In the genomic region with DNA sequence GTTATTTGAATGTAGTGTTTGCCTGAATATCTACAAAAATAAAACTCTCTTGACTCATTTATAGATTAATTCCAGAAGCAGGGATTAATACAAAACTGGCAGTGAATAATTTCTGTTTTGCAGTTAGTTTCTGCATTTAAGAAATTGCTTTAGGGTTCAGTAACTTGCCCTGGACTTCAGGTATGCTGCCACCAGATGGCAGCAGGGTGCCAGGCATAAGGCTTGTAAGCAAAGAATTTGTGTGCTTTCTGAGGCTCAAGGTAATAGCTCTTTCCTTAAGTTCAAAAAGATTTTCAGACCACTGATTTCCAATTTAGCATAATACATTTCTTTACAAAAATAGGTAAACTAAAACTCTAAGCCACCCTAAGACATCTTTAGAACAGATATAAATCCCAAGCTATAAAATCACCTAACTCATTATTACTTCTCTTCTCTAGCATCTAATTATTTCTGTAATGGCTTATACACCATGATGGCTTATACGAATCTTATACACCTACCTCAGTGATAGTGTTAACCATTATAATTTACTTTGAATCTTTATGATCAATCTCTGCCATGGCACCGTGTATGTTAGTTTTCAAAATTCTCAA, we compare ENCODE assay signal across 8 cellular contexts.
DNase-seq lines count a peak whose midpoint lies in the region; ATAC-seq, FAIRE-seq and TF ChIP-seq lines count a peak whose summit lies in the region.

No MANE protein-coding gene starts in this region.

- DNase-seq in GM19239 (ENCODE audit: insufficient read length, low spot score): peak; percentile 36
- peak; percentile 54 for DNase-seq in Jurkat, Clone E6-1 (ENCODE audit: low read depth, low spot score)
- peak; percentile 78 for DNase-seq in PC-3
- DNase-seq in activated naive CD8-positive, alpha-beta T cell treated with anti-CD3 and anti-CD28 coated beads for 36 hours: peak; percentile 36
- DNase-seq in heart right ventricle: peak; percentile 36 to 57
- peak; percentile 63 for DNase-seq in renal cortical epithelial cell (ENCODE audit: low read depth)

- H3K27ac ChIP-seq in C4-2B (no peak overlapping the region), PC-3 (ENCODE audit: low read length) (no peak overlapping the region), heart right ventricle (no peak overlapping the region)

- peak; percentile 87 for TF ChIP-seq CTCF in C4-2B (conservative IDR thresholded peaks at IDR 0.05)
- TF ChIP-seq CTCF in PC-3 (conservative IDR thresholded peaks at IDR 0.05; ENCODE audit: low read depth, low read length): peak; percentile 92
- TF ChIP-seq CTCF in heart right ventricle (IDR thresholded peaks at IDR 0.05): peak; percentile 56 to 93 (median 84)

- H3K27me3 ChIP-seq in PC-3 (ENCODE audit: low read length): peaks cover 9% of the 10 kb centered on the region; the same call in 1 of the 2 replicates
- no peaks in the 10 kb centered on the region for H3K27me3 ChIP-seq in heart right ventricle

- BruUV-seq in PC-3 (replicated peaks; lab: Mats Ljungman, UMichigan): no TSS peak

- H2AFZ ChIP-seq in PC-3 (ENCODE audit: low read length): no peak overlapping the region

- POLR2A ChIA-PET in PC-3 (lab: Charles Lee; ENCODE audit: unreplicated experiment): no interaction called here

- H3K4me1 ChIP-seq in PC-3 (ENCODE audit: insufficient read depth, low read length) (no peaks in the 10 kb centered on the region), heart right ventricle (no peaks in the 10 kb centered on the region)

- H3K4me3 ChIP-seq in Jurkat, Clone E6-1 (ENCODE audit: low read length): no peak overlapping the region
- H3K4me3 ChIP-seq in PC-3 (ENCODE audit: low read length): no peak overlapping the region
- no peak overlapping the region for H3K4me3 ChIP-seq in heart right ventricle

- no peaks in the 10 kb centered on the region for H3K36me3 Mint-ChIP-seq in activated naive CD8-positive, alpha-beta T cell treated with anti-CD3 and anti-CD28 coated beads for 36 hours

- ATAC-seq in PC-3: peak; percentile 50; the same call in 1 of the 2 replicates
- no peak for ATAC-seq in heart right ventricle
- no peak for ATAC-seq in GM19452 (IDR thresholded peaks at IDR 0.05; ENCODE audit: unreplicated experiment)

- no peak overlapping the region for H3K4me3 Mint-ChIP-seq in activated naive CD8-positive, alpha-beta T cell treated with anti-CD3 and anti-CD28 coated beads for 36 hours

- no peaks in the 10 kb centered on the region for H3K4me1 Mint-ChIP-seq in activated naive CD8-positive, alpha-beta T cell treated with anti-CD3 and anti-CD28 coated beads for 36 hours

- H3K9me2 ChIP-seq in PC-3 (replicated peaks; ENCODE audit: low read length): no peaks in the 10 kb centered on the region

- FAIRE-seq in GM19239 (lab: Jason Lieb, UNC): peak; percentile 92

- H3K36me3 ChIP-seq in PC-3 (ENCODE audit: low read depth, low read length) (no peaks in the 10 kb centered on the region), heart right ventricle (no peaks in the 10 kb centered on the region)

- peaks cover 5% of the 10 kb centered on the region for H3K9me3 Mint-ChIP-seq in activated naive CD8-positive, alpha-beta T cell treated with anti-CD3 and anti-CD28 coated beads for 36 hours

- no peaks in the 10 kb centered on the region for H3F3A ChIP-seq in PC-3 (ENCODE audit: low read length, unreplicated experiment)

- WGBS in heart right ventricle, 2 donors: 63 to 66% methylated on average over 2 of the region's 2 CpGs

- no peaks in the 10 kb centered on the region for H3K27me3 Mint-ChIP-seq in activated naive CD8-positive, alpha-beta T cell treated with anti-CD3 and anti-CD28 coated beads for 36 hours

- no peak overlapping the region for H3K9ac ChIP-seq in PC-3 (ENCODE audit: low read length)

- intact Hi-C loops in PC-3 (cut with micrococcal nuclease) (loop anchor here (1.0 kb wide), 3 partner anchors 344 to 725 kb away; no protein-coding TSS in a partner anchor), heart right ventricle (cut with DNase I) (loop anchor here in 7 of 10 donors (5.0 to 10.0 kb wide), 6 partner anchors 611 to 731 kb away; no protein-coding TSS in a partner anchor)

- H3K79me2 ChIP-seq in PC-3 (ENCODE audit: low read length): no peaks in the 10 kb centered on the region

- CTCF ChIA-PET in PC-3 (lab: Charles Lee): interaction anchor here (0.6 to 1.0 kb wide), 3 partner anchors 343 to 724 kb away, joined by 5 to 12 read pairs (median 8); no protein-coding TSS in a partner anchor

- no peaks in the 10 kb centered on the region for H4K20me1 ChIP-seq in PC-3 (ENCODE audit: low read length)

- H3K27ac Mint-ChIP-seq in activated naive CD8-positive, alpha-beta T cell treated with anti-CD3 and anti-CD28 coated beads for 36 hours: no peak overlapping the region

- H3K9me3 ChIP-seq in PC-3 (ENCODE audit: low read length) (no peaks in the 10 kb centered on the region), heart right ventricle (peaks cover 0 to 21% (median 8%) of the 10 kb centered on the region in 11 donors)

- H3K4me2 ChIP-seq in PC-3 (ENCODE audit: low read length): no peak overlapping the region
